In the genomic region with DNA sequence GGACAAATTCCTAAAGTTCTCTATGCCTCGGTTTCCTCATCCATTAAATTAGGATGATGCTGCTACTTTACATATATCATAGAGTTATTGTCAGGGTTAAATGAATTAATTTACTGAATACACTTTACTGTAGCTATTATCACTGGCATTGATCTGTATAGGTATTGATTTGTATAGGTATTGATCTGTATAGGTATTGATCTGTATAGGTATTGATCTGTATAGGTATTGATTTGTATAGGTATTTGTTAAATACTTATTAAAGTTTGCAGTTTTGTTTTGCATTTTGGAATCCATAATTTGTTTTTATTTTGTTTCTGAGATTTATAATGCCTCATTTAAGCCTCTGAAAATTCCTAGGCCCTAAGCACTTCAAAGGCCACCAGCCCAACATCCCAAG, we compare ENCODE assay signal across 24 cellular contexts. TPM values are rescaled to one million over a fixed set of nuclear protein-coding genes. Genes with fewer than 3 reads are reported as not detected.
DNase-seq lines count a peak whose midpoint lies in the region; ATAC-seq, FAIRE-seq and TF ChIP-seq lines count a peak whose summit lies in the region.
"Had no signal": no experiment of that assay in that cellular context is flagged by ENCODE, and none has a peak within 500 bp of the region (broad histone marks: within the 10 kb centered on the region; RNA-seq: fewer than 3 reads in every experiment).

No MANE protein-coding gene starts in this region.

- H3K36me3 Mint-ChIP-seq in stimulated activated memory B cell treated with anti-CD40 and anti-IgM and Interleukin-4, amounts not matched to agents 10 μg/mL and 1 μg/mL and 100 μg/mL, for 72 hours, result peaks cover 9% of the 10 kb centered on the region

- H3K9me1 ChIP-seq in K562 (ENCODE audit: control insufficient read depth, insufficient read depth, low read length), result no peaks in the 10 kb centered on the region

- peak overlapping the region in 8 of 11 experiments; percentile 78 to 98 (median 93); a peak in 13 of 22 replicates for H3K4me2 ChIP-seq in BLaER1 treated with 17β-estradiol and CSF1 and Interleukin-3, amounts not matched to agents 10 nM and 100 nM
- no peak overlapping the region for H3K4me2 ChIP-seq in K562 (ENCODE audit: insufficient read depth, low read length)
- no peak overlapping the region for H3K4me2 ChIP-seq in MM.1S (ENCODE audit: low read depth, low read length)
- H3K4me2 ChIP-seq: A549 had no signal

- ATAC-seq in K562 (no peak), GM21619 (IDR thresholded peaks at IDR 0.05; ENCODE audit: unreplicated experiment) (no peak)
- ATAC-seq in stimulated activated memory B cell treated with anti-CD40 and anti-IgM and Interleukin-4, amounts not matched to agents 10 μg/mL and 1 μg/mL and 100 μg/mL, for 72 hours, result no peak
- ATAC-seq: A549, PC-3, Right ventricle myocardium inferior, SK-N-SH treated with all-trans-retinoic acid at 6 μM for 48 hours had no signal

- H3K9me2 ChIP-seq in MM.1S (replicated peaks; ENCODE audit: insufficient read depth, low read length), result no peaks in the 10 kb centered on the region

- H3K36me3 ChIP-seq in BLaER1 treated with 17β-estradiol and CSF1 and Interleukin-3, amounts not matched to agents 10 nM and 100 nM, result peaks cover 3 to 15% (median 7%) of the 10 kb centered on the region in 11 experiments; a peak in 21 of 22 replicates
- H3K36me3 ChIP-seq in K562 (ENCODE audit: control insufficient read depth, insufficient read depth, low read length) (peaks cover 14% of the 10 kb centered on the region; the same call in 2 of the 3 replicates), MM.1S (replicated peaks; ENCODE audit: insufficient read depth, low read length) (no peaks in the 10 kb centered on the region)

- intact Hi-C loops in K562 (cut with micrococcal nuclease), result loop anchor here (5.0 kb wide), 1 partner anchor 45 kb away; no protein-coding TSS in a partner anchor

- peaks cover 24% of the 10 kb centered on the region for H3K4me1 Mint-ChIP-seq in stimulated activated memory B cell treated with anti-CD40 and anti-IgM and Interleukin-4, amounts not matched to agents 10 μg/mL and 1 μg/mL and 100 μg/mL, for 72 hours

- BruUV-seq in K562 (replicated peaks; lab: Mats Ljungman, UMichigan), result no TSS peak

- H3K4me3 Mint-ChIP-seq in stimulated activated memory B cell treated with anti-CD40 and anti-IgM and Interleukin-4, amounts not matched to agents 10 μg/mL and 1 μg/mL and 100 μg/mL, for 72 hours, result no peak overlapping the region
- H3K4me3 Mint-ChIP-seq: CD4-positive, CD25-positive, alpha-beta regulatory T cell had no signal

- H3K4me3 ChIP-seq in BLaER1 treated with 17β-estradiol and CSF1 and Interleukin-3, amounts not matched to agents 10 nM and 100 nM, result no peak overlapping the region
- H3K4me3 ChIP-seq in K562, result no peak overlapping the region
- no peak overlapping the region for H3K4me3 ChIP-seq in MM.1S (ENCODE audit: low read length)
- H3K4me3 ChIP-seq: A549, HAP-1, SJCRH30 had no signal

- peak overlapping the region in 5 of 11 experiments; percentile 86 to 98 (median 88); a peak in 6 of 22 replicates for H3K27ac ChIP-seq in BLaER1 treated with 17β-estradiol and CSF1 and Interleukin-3, amounts not matched to agents 10 nM and 100 nM
- H3K27ac ChIP-seq in RWPE1 (peak overlapping the region; percentile 95; the same call in 1 of the 2 replicates), K562 (ENCODE audit: extremely low read depth, low read depth, low read length) (no peak overlapping the region), MM.1S (ENCODE audit: low read length) (no peak overlapping the region)
- H3K27ac ChIP-seq: A549, HL-60, SJCRH30 had no signal

- no peak for FAIRE-seq in K562 (lab: Jason Lieb, UNC)
- FAIRE-seq: A549, D721Med had no signal

- no peak for TF ChIP-seq RAD21 in K562 (CRISPR knock-in tag; conservative IDR thresholded peaks at IDR 0.05 in 1 of 2, IDR thresholded peaks at IDR 0.05 in 1 of 2)

- no peaks in the 10 kb centered on the region for H3K27me3 ChIP-seq in BLaER1 treated with 17β-estradiol and CSF1 and Interleukin-3, amounts not matched to agents 10 nM and 100 nM
- H3K27me3 ChIP-seq in K562 (ENCODE audit: control insufficient read depth in 2 of 2, insufficient read depth in 2 of 2, low read length in 2 of 2) (no peaks in the 10 kb centered on the region; a peak in 1 of 5 replicates), MM.1S (replicated peaks; ENCODE audit: insufficient read depth, low read length) (0 out of 2 replicates have a peak, but pooled peaks cover 6% of the 10 kb centered on the region)
- H3K27me3 ChIP-seq: SJCRH30 had no signal

- peaks cover 29% of the 10 kb centered on the region for H3K79me2 ChIP-seq in K562 (ENCODE audit: control insufficient read depth, insufficient read depth, low read length)
- H3K79me2 ChIP-seq in MM.1S (ENCODE audit: low read length), result peaks cover 25% of the 10 kb centered on the region

- no peak for TF ChIP-seq EP300 in K562 (IDR thresholded peaks at IDR 0.05; ENCODE audit: low read length)

- H3K9me3 Mint-ChIP-seq in stimulated activated memory B cell treated with anti-CD40 and anti-IgM and Interleukin-4, amounts not matched to agents 10 μg/mL and 1 μg/mL and 100 μg/mL, for 72 hours, result no peaks in the 10 kb centered on the region
- H3K9me3 Mint-ChIP-seq: CD4-positive, CD25-positive, alpha-beta regulatory T cell had no signal

- DNase-seq in RWPE1 (ENCODE audit: low spot score) (no peak), K562 (ENCODE audit: extremely low read depth in 1 of 4, low spot score in 3 of 4) (no peak), MM.1S (no peak), activated gamma-delta T cell treated with Interleukin-2 at 50 U/mL for 16 hours (no peak)
- DNase-seq: CD4-positive, CD25-positive, alpha-beta regulatory T cell; GOT3; Karpas-422; NCI-H1105; NCI-H1436 treated with DMSO at 0.1 percent for 48 hours; NCI-H2029; NCI-H446; NCI-H524 treated with DMSO at 0.1 percent for 48 hours; NCI-H774; PC-3; SJCRH30 had no signal

- H3F3A ChIP-seq in MM.1S (ENCODE audit: insufficient read depth, low read length), result no peaks in the 10 kb centered on the region

- POLR2A ChIA-PET in RWPE1 (lab: Yijun Ruan, JAX; ENCODE audit: low non-redundant PET) (no interaction called here), K562 (lab: Yijun Ruan, JAX) (interaction anchor here (0.7 kb wide), 1 partner anchor 90 kb away, joined by 4 read pairs; no protein-coding TSS in a partner anchor)

- H3K9ac ChIP-seq in BLaER1 treated with 17β-estradiol and CSF1 and Interleukin-3, amounts not matched to agents 10 nM and 100 nM, result peak overlapping the region in 3 of 11 experiments; percentile 83 to 85 (median 84); a peak in 4 of 22 replicates
- H3K9ac ChIP-seq in K562 (ENCODE audit: insufficient read depth in 1 of 2, low read depth in 2 of 2, low read length in 2 of 2), result no peak overlapping the region
- no peak overlapping the region for H3K9ac ChIP-seq in MM.1S (ENCODE audit: low read length)

- H3K4me1 ChIP-seq in BLaER1 treated with 17β-estradiol and CSF1 and Interleukin-3, amounts not matched to agents 10 nM and 100 nM, result peaks cover 28 to 36% (median 33%) of the 10 kb centered on the region in 10 experiments
- H3K4me1 ChIP-seq in K562 (replicated peaks in 1 of 2; ENCODE audit: control insufficient read depth in 2 of 2, insufficient read depth in 2 of 2, low read length in 2 of 2) (peaks cover 7 to 14% of the 10 kb centered on the region in 2 experiments; a peak in 3 of 5 replicates), MM.1S (ENCODE audit: low read length) (no peaks in the 10 kb centered on the region; the same call in 1 of the 2 replicates)

- WGBS in K562 (ENCODE audit: insufficient coverage, low coverage, missing lambda C conversion rate), result 33% methylated on average over 1 of the region's 1 CpG

- in situ Hi-C loops in K562 (cut with MboI), result no loop called here

- H3K27ac Mint-ChIP-seq in stimulated activated memory B cell treated with anti-CD40 and anti-IgM and Interleukin-4, amounts not matched to agents 10 μg/mL and 1 μg/mL and 100 μg/mL, for 72 hours, result peak overlapping the region; percentile 98
- H3K27ac Mint-ChIP-seq: CD4-positive, CD25-positive, alpha-beta regulatory T cell had no signal

- no peak overlapping the region for H2AFZ ChIP-seq in K562 (ENCODE audit: low read depth, low read length)
- H2AFZ ChIP-seq in MM.1S (ENCODE audit: low read length), result no peak overlapping the region

- peaks cover 0 to 4% (median 0%) of the 10 kb centered on the region in 11 experiments; a peak in 3 of 22 replicates for H3K9me3 ChIP-seq in BLaER1 treated with 17β-estradiol and CSF1 and Interleukin-3, amounts not matched to agents 10 nM and 100 nM (replicated peaks in 1 of 11)
- H3K9me3 ChIP-seq in K562 (replicated peaks; ENCODE audit: control insufficient read depth, insufficient read depth, low read depth, low read length), result no peaks in the 10 kb centered on the region
- H3K9me3 ChIP-seq in MM.1S (replicated peaks; ENCODE audit: insufficient read depth, low read length), result no peaks in the 10 kb centered on the region
- H3K9me3 ChIP-seq: HAP-1 had no signal

- H4K20me1 ChIP-seq in BLaER1 treated with 17β-estradiol and CSF1 and Interleukin-3, amounts not matched to agents 10 nM and 100 nM, result peaks cover 11 to 20% (median 17%) of the 10 kb centered on the region in 11 experiments; a peak in 19 of 22 replicates
- H4K20me1 ChIP-seq in K562 (replicated peaks; ENCODE audit: control insufficient read depth, insufficient read depth, low read length) (no peaks in the 10 kb centered on the region), MM.1S (ENCODE audit: insufficient read depth, low read length) (no peaks in the 10 kb centered on the region)

- CTCF ChIA-PET in RWPE1 (lab: Yijun Ruan, JAX), result no interaction called here
- CTCF ChIA-PET in K562 (lab: Yijun Ruan, JAX; ENCODE audit: low intra/inter-chr PET ratio), result no interaction called here

- no peaks in the 10 kb centered on the region for H3K27me3 Mint-ChIP-seq in stimulated activated memory B cell treated with anti-CD40 and anti-IgM and Interleukin-4, amounts not matched to agents 10 μg/mL and 1 μg/mL and 100 μg/mL, for 72 hours
- H3K27me3 Mint-ChIP-seq: CD4-positive, CD25-positive, alpha-beta regulatory T cell had no signal

- TF ChIP-seq POLR2A in K562 (conservative IDR thresholded peaks at IDR 0.05), result no peak

- TF ChIP-seq CTCF in RWPE1 (conservative IDR thresholded peaks at IDR 0.05; ENCODE audit: low read depth) (no peak), K562 (IDR thresholded peaks at IDR 0.05 in 2 of 3, conservative IDR thresholded peaks at IDR 0.05 in 1 of 3; ENCODE audit: insufficient read depth in 2 of 3, low read depth in 1 of 3, low read length in 3 of 3) (no peak), MM.1S (IDR thresholded peaks at IDR 0.05; ENCODE audit: low read length) (no peak)

RNA-seq across cellular contexts. Expression of a gene that starts 2.4 kb away (rescaled TPM):
- 81.8 and 144 TPM in 2 replicates for total RNA-seq in K562 (2011; cell fraction: chromatin; rRNA removed; ENCODE audit: low replicate concordance)
- 101 and 118 TPM in 2 replicates for total RNA-seq in K562 (2011; cell fraction: nucleolus; rRNA removed)
- 97.3 and 106 TPM in 2 replicates for total RNA-seq in K562 (2011; cell fraction: nucleoplasm; rRNA removed)
- total RNA-seq in K562 (2014; rRNA removed) (70.1 and 109 TPM in 2 replicates), K562 (2014; rRNA removed; fragmentation: Illumina TruSeq; extraction: Trizol) (57.1 and 82.6 TPM in 2 replicates), K562 (2015; rRNA removed; fragmentation: Illumina TruSeq; extraction: Trizol) (60.4 and 62.8 TPM in 2 replicates), K562 (2021) (203 and 211 TPM in 2 replicates)
- polyA plus RNA-seq in K562 (2011; rRNA removed) (76.1 and 136 TPM in 2 replicates), K562 (2014; fragmentation: Illumina TruSeq; extraction: Trizol) (151 and 153 TPM in 2 replicates), K562 (2014; fragmentation: Nextera tagmentation; extraction: Ambion mirVana) (10 to 100 TPM; 10.1 to 16.0 TPM), K562 (2014; rRNA removed) (64.3 and 73.6 TPM in 2 replicates)
- 94.5 and 135 TPM in 2 replicates for polyA plus RNA-seq in K562 (2011; cell fraction: cytosol; rRNA removed)
- 73.6 and 105 TPM in 2 replicates for polyA plus RNA-seq in K562 (2011; cell fraction: nucleus; rRNA removed)
- 164 and 276 TPM in 2 replicates for polyA plus RNA-seq in K562 (2012)
- polyA minus RNA-seq in K562 (2011; rRNA and poly(A)+ RNA removed), result 119 and 129 TPM in 2 replicates
- 148 and 155 TPM in 2 replicates for polyA minus RNA-seq in K562 (2011; cell fraction: cytosol; rRNA and poly(A)+ RNA removed)
- 49.5 and 68.0 TPM in 2 replicates for polyA minus RNA-seq in K562 (2011; cell fraction: nucleus; rRNA and poly(A)+ RNA removed)

RNA-seq across cellular contexts. Expression of a gene that starts 16.0 kb away (rescaled TPM):
- 0.97 TPM in 1 of 2 replicates, not detected in the other for total RNA-seq in K562 (2011; cell fraction: chromatin; rRNA removed; ENCODE audit: low replicate concordance)
- total RNA-seq in K562 (2011; cell fraction: nucleolus; rRNA removed), result not detected in 2 replicates
- total RNA-seq in K562 (2011; cell fraction: nucleoplasm; rRNA removed), result 0.15 and 0.69 TPM in 2 replicates
- total RNA-seq in K562 (2014; rRNA removed), result 0.20 and 0.50 TPM in 2 replicates
- total RNA-seq in K562 (2014; rRNA removed; fragmentation: Illumina TruSeq; extraction: Trizol), result 0.19 and 0.69 TPM in 2 replicates
- 0.15 and 0.65 TPM in 2 replicates for total RNA-seq in K562 (2015; rRNA removed; fragmentation: Illumina TruSeq; extraction: Trizol)
- total RNA-seq in K562 (2021), result 0.51 and 0.78 TPM in 2 replicates
- polyA plus RNA-seq in K562 (2011; rRNA removed), result not detected in 2 replicates
- polyA plus RNA-seq in K562 (2011; cell fraction: cytosol; rRNA removed), result 0.21 TPM in 1 of 2 replicates, not detected in the other
- 0.18 TPM in 1 of 2 replicates, not detected in the other for polyA plus RNA-seq in K562 (2011; cell fraction: nucleus; rRNA removed)
- 0.68 and 1.7 TPM in 2 replicates for polyA plus RNA-seq in K562 (2012)
- polyA plus RNA-seq in K562 (2014; fragmentation: Illumina TruSeq; extraction: Trizol), result 0.67 and 1.1 TPM in 2 replicates
- polyA plus RNA-seq in K562 (2014; fragmentation: Nextera tagmentation; extraction: Ambion mirVana), result under 1 TPM; 0.24 to 0.64 TPM
- not detected in 2 replicates for polyA plus RNA-seq in K562 (2014; rRNA removed)
- polyA minus RNA-seq in K562 (2011; rRNA and poly(A)+ RNA removed), result 0.06 TPM in 1 of 2 replicates, not detected in the other
- polyA minus RNA-seq in K562 (2011; cell fraction: cytosol; rRNA and poly(A)+ RNA removed), result not detected in 2 replicates
- polyA minus RNA-seq in K562 (2011; cell fraction: nucleus; rRNA and poly(A)+ RNA removed), result not detected in 2 replicates

RNA-seq across cellular contexts. Expression of a gene that starts 47.7 kb away (rescaled TPM):
- total RNA-seq in K562 (2011; cell fraction: chromatin; rRNA removed; ENCODE audit: low replicate concordance), result 9.9 and 32.8 TPM in 2 replicates
- total RNA-seq in K562 (2011; cell fraction: nucleolus; rRNA removed), result 5.2 and 7.9 TPM in 2 replicates
- 8.8 and 10.0 TPM in 2 replicates for total RNA-seq in K562 (2011; cell fraction: nucleoplasm; rRNA removed)
- total RNA-seq in K562 (2014; rRNA removed) (4.7 and 4.9 TPM in 2 replicates), K562 (2014; rRNA removed; fragmentation: Illumina TruSeq; extraction: Trizol) (13.0 and 16.1 TPM in 2 replicates), K562 (2015; rRNA removed; fragmentation: Illumina TruSeq; extraction: Trizol) (10.9 and 11.1 TPM in 2 replicates), K562 (2021) (9.4 and 9.6 TPM in 2 replicates)
- polyA plus RNA-seq in K562 (2011; rRNA removed) (6.7 and 6.9 TPM in 2 replicates), K562 (2014; fragmentation: Illumina TruSeq; extraction: Trizol) (9.2 and 11.2 TPM in 2 replicates), K562 (2014; fragmentation: Nextera tagmentation; extraction: Ambion mirVana) (1 to 10 TPM; 3.4 to 6.5 TPM), K562 (2014; rRNA removed) (3.7 and 5.0 TPM in 2 replicates)
- 1.6 and 2.6 TPM in 2 replicates for polyA plus RNA-seq in K562 (2011; cell fraction: cytosol; rRNA removed)
- polyA plus RNA-seq in K562 (2011; cell fraction: nucleus; rRNA removed), result 5.0 and 5.3 TPM in 2 replicates
- 7.7 and 8.3 TPM in 2 replicates for polyA plus RNA-seq in K562 (2012)
- 17.9 and 25.4 TPM in 2 replicates for polyA minus RNA-seq in K562 (2011; rRNA and poly(A)+ RNA removed)
- polyA minus RNA-seq in K562 (2011; cell fraction: cytosol; rRNA and poly(A)+ RNA removed), result 6.1 and 9.4 TPM in 2 replicates
- polyA minus RNA-seq in K562 (2011; cell fraction: nucleus; rRNA and poly(A)+ RNA removed), result 5.9 and 15.7 TPM in 2 replicates

Comparison
In these comparisons a context has a peak if more than half of its experiments do, and no peak if none do; other contexts are left out.
1. H3K4me2 ChIP-seq: peak in BLaER1 treated with 17β-estradiol and CSF1 and Interleukin-3, amounts not matched to agents 10 nM and 100 nM (8 of 11); none in K562 (single experiment) and MM.1S (single experiment).